In genomic region chr4:1554246-1554875, GRCh38 we compare ENCODE assay signal across 17 cellular contexts.
A peak's percentile ranks its signal among the peaks of the same experiment; 100 is the strongest.
DNase-seq lines count a peak whose midpoint lies in the region; TF ChIP-seq lines count a peak whose summit lies in the region.
"Had no signal": no experiment of that assay in that cellular context is flagged by ENCODE, and none has a peak within 500 bp of the region (broad histone marks: within the 10 kb centered on the region; RNA-seq: fewer than 3 reads in every experiment).

No MANE protein-coding gene starts in this region.

- no peak overlapping the region for H2BK5ac ChIP-seq in neuronal stem cell (ENCODE audit: low read length)

- H3K27me3 Mint-ChIP-seq in activated naive CD4-positive, alpha-beta T cell treated with anti-CD3 and anti-CD28 coated beads, Interleukin-2, amount 50 U/mL, for 24 hours = peaks cover 10% of the 10 kb centered on the region

- H3K36me3 ChIP-seq in HEK293 (ENCODE audit: control insufficient read depth in 2 of 2, insufficient read depth in 1 of 2, low read length in 2 of 2) (no peaks in the 10 kb centered on the region), neuronal stem cell (replicated peaks in 1 of 2; ENCODE audit: control insufficient read depth in 2 of 2, insufficient read depth in 2 of 2, low read length in 2 of 2) (no peaks in the 10 kb centered on the region), ovary (no peaks in the 10 kb centered on the region), MG63 (no peaks in the 10 kb centered on the region)
- H3K36me3 ChIP-seq: BLaER1 treated with 17β-estradiol and CSF1 and Interleukin-3, amounts not matched to agents 10 nM and 100 nM had no signal

- WGBS in neuronal stem cell (ENCODE audit: extremely low coverage in 2 of 2, insufficient read length in 2 of 2, insufficient replicate concordance in 1 of 2), 2 donors = no CpG with 5 or more reads among the region's 26 CpGs
- WGBS in ovary, 3 donors = 65 to 76% (median 70%) methylated on average over 26 of the region's 26 CpGs

- H3K4me1 ChIP-seq in HEK293 (ENCODE audit: control insufficient read depth, insufficient read depth, low read length) (no peaks in the 10 kb centered on the region), neuronal stem cell (ENCODE audit: control insufficient read depth in 2 of 2, insufficient read depth in 1 of 2, low read depth in 1 of 2, low read length in 2 of 2) (peaks cover 0 to 2% of the 10 kb centered on the region in 2 donors), ovary (ENCODE audit: insufficient read depth) (no peaks in the 10 kb centered on the region)
- H3K4me1 ChIP-seq: A549 had no signal

- peak overlapping the region; percentile 21 for H3K14ac ChIP-seq in neuronal stem cell (ENCODE audit: low read length)

- H3K27me3 ChIP-seq in neuronal stem cell (ENCODE audit: control insufficient read depth in 3 of 3, insufficient read depth in 3 of 3, low read depth in 1 of 3, low read length in 3 of 3) (peaks cover 0 to 12% (median 2%) of the 10 kb centered on the region in 3 experiments), ovary (no peaks in the 10 kb centered on the region), MG63 (peaks cover 9% of the 10 kb centered on the region)

- no peak overlapping the region for H2BK12ac ChIP-seq in neuronal stem cell (ENCODE audit: low read length)

- H4K91ac ChIP-seq in neuronal stem cell (ENCODE audit: low read depth, low read length, poor library complexity) = no peak overlapping the region

- no peak overlapping the region for H2BK15ac ChIP-seq in neuronal stem cell (ENCODE audit: low read length)

- H2BK120ac ChIP-seq in neuronal stem cell (ENCODE audit: low read depth, low read length) = no peak overlapping the region

- H3K27ac ChIP-seq in HEK293 (ENCODE audit: extremely low read depth, low read depth, low read length) = no peak overlapping the region
- H3K27ac ChIP-seq in neuronal stem cell (replicated peaks; ENCODE audit: low read length) = no peak overlapping the region
- H3K27ac ChIP-seq in ovary = no peak overlapping the region
- H3K27ac ChIP-seq: 22Rv1; A549; BLaER1 treated with 17β-estradiol and CSF1 and Interleukin-3, amounts not matched to agents 10 nM and 100 nM had no signal

- no peak overlapping the region for H3K4me3 Mint-ChIP-seq in activated naive CD4-positive, alpha-beta T cell treated with anti-CD3 and anti-CD28 coated beads, Interleukin-2, amount 50 U/mL, for 24 hours
- H3K4me3 Mint-ChIP-seq: B cell; CD14-positive monocyte; CD4-positive, alpha-beta memory T cell; CD4-positive, CD25-positive, alpha-beta regulatory T cell; CD8-positive, alpha-beta memory T cell had no signal

- H3K79me1 ChIP-seq in neuronal stem cell (ENCODE audit: low read depth, low read length) = peaks cover 2% of the 10 kb centered on the region

- no peaks in the 10 kb centered on the region for H3K4me1 Mint-ChIP-seq in activated naive CD4-positive, alpha-beta T cell treated with anti-CD3 and anti-CD28 coated beads, Interleukin-2, amount 50 U/mL, for 24 hours
- H3K4me1 Mint-ChIP-seq: B cell; CD14-positive monocyte; CD8-positive, alpha-beta memory T cell had no signal

- H3K27ac Mint-ChIP-seq in activated naive CD4-positive, alpha-beta T cell treated with anti-CD3 and anti-CD28 coated beads, Interleukin-2, amount 50 U/mL, for 24 hours = peak overlapping the region; percentile 46
- H3K27ac Mint-ChIP-seq: B cell; CD14-positive monocyte; CD4-positive, CD25-positive, alpha-beta regulatory T cell had no signal

- H3K9ac ChIP-seq in neuronal stem cell (ENCODE audit: low read depth, low read length, poor library complexity) = no peak overlapping the region
- H3K9ac ChIP-seq: BLaER1 treated with 17β-estradiol and CSF1 and Interleukin-3, amounts not matched to agents 10 nM and 100 nM had no signal

- no peak for TF ChIP-seq CTCF in HEK293 (tag by site-specific recombination; IDR thresholded peaks at IDR 0.05)
- TF ChIP-seq CTCF in ovary (IDR thresholded peaks at IDR 0.05) = no peak

- H3K9me3 ChIP-seq in HEK293 (ENCODE audit: control insufficient read depth, insufficient read depth, low read depth, low read length) (no peaks in the 10 kb centered on the region), neuronal stem cell (replicated peaks in 1 of 2; ENCODE audit: control insufficient read depth in 2 of 2, insufficient read depth in 1 of 2, low read depth in 1 of 2, low read length in 2 of 2) (no peaks in the 10 kb centered on the region), ovary (no peaks in the 10 kb centered on the region), MG63 (no peaks in the 10 kb centered on the region)
- H3K9me3 ChIP-seq: A549 had no signal

- H4K8ac ChIP-seq in neuronal stem cell (ENCODE audit: low read depth, low read length) = no peak overlapping the region

- no peak overlapping the region for H3K4me2 ChIP-seq in neuronal stem cell (ENCODE audit: insufficient read depth, low read length, poor library complexity, severe bottlenecking)
- H3K4me2 ChIP-seq: A549; BLaER1 treated with 17β-estradiol and CSF1 and Interleukin-3, amounts not matched to agents 10 nM and 100 nM had no signal

- H3K18ac ChIP-seq in neuronal stem cell (ENCODE audit: low read length) = peak overlapping the region; percentile 66

- no peak for TF ChIP-seq EP300 in ovary (IDR thresholded peaks at IDR 0.05)

- intact Hi-C loops in ovary (cut with DNase I) = loop anchor here in 2 of 4 donors (5.0 to 10.0 kb wide), 2 partner anchors 197 to 200 kb away; no protein-coding TSS in a partner anchor

- CTCF ChIA-PET in HEK293 (lab: Yijun Ruan, JAX) = no interaction called here

- H3K4me3 ChIP-seq in HEK293 (ENCODE audit: low read depth, low read length) (no peak overlapping the region), neuronal stem cell (ENCODE audit: low read length in 2 of 2) (no peak overlapping the region), ovary (no peak overlapping the region), MG63 (no peak overlapping the region)
- H3K4me3 ChIP-seq: A549; BLaER1 treated with 17β-estradiol and CSF1 and Interleukin-3, amounts not matched to agents 10 nM and 100 nM had no signal

- POLR2A ChIA-PET in HEK293 (lab: Yijun Ruan, JAX) = no interaction called here

- H3K36me3 Mint-ChIP-seq in activated naive CD4-positive, alpha-beta T cell treated with anti-CD3 and anti-CD28 coated beads, Interleukin-2, amount 50 U/mL, for 24 hours = no peaks in the 10 kb centered on the region
- H3K36me3 Mint-ChIP-seq: CD14-positive monocyte; CD4-positive, alpha-beta memory T cell; CD4-positive, CD25-positive, alpha-beta regulatory T cell; CD8-positive, alpha-beta memory T cell had no signal

- no peaks in the 10 kb centered on the region for H3K9me3 Mint-ChIP-seq in activated naive CD4-positive, alpha-beta T cell treated with anti-CD3 and anti-CD28 coated beads, Interleukin-2, amount 50 U/mL, for 24 hours
- H3K9me3 Mint-ChIP-seq: CD4-positive, CD25-positive, alpha-beta regulatory T cell; CD8-positive, alpha-beta memory T cell had no signal

- peak overlapping the region; percentile 75 for H2AK5ac ChIP-seq in neuronal stem cell (ENCODE audit: low read depth, low read length)

- no peak for TF ChIP-seq POLR2A in ovary (IDR thresholded peaks at IDR 0.05)

- H2AFZ ChIP-seq in neuronal stem cell (ENCODE audit: low read length) = no peak overlapping the region

- no peak for DNase-seq in activated naive CD4-positive, alpha-beta T cell treated with Interleukin-2 at 50 U/mL for 16 hours
- DNase-seq in neuronal stem cell (ENCODE audit: low spot score) (no peak), ovary (no peak), MG63 (no peak)
- DNase-seq: AML-193; CD4-positive, alpha-beta memory T cell; CD4-positive, CD25-positive, alpha-beta regulatory T cell; CD8-positive, alpha-beta memory T cell; DMS 273 treated with DMSO at 0.1 percent for 48 hours; GF-D8 had no signal

- no peak overlapping the region for H3K4ac ChIP-seq in neuronal stem cell (ENCODE audit: low read length)

- peak overlapping the region; percentile 5 for H3K23ac ChIP-seq in neuronal stem cell (ENCODE audit: low read depth, low read length, poor library complexity)

TF ChIP-seq in HEK293, 187 proteins besides CTCF, POLR2A, EP300 and RAD21:
- no peak for TF ChIP-seq PATZ1 (tag by site-specific recombination; IDR thresholded peaks at IDR 0.05)
- no peak for TF ChIP-seq ZNF416 (tag by site-specific recombination; IDR thresholded peaks at IDR 0.05)
- TF ChIP-seq ZFHX2 (tag by site-specific recombination; conservative IDR thresholded peaks at IDR 0.05) = peak; percentile 63
- peak; percentile 74 for TF ChIP-seq EGR2 (tag by site-specific recombination; IDR thresholded peaks at IDR 0.05; ENCODE audit: low read depth)
